In the genomic region with DNA sequence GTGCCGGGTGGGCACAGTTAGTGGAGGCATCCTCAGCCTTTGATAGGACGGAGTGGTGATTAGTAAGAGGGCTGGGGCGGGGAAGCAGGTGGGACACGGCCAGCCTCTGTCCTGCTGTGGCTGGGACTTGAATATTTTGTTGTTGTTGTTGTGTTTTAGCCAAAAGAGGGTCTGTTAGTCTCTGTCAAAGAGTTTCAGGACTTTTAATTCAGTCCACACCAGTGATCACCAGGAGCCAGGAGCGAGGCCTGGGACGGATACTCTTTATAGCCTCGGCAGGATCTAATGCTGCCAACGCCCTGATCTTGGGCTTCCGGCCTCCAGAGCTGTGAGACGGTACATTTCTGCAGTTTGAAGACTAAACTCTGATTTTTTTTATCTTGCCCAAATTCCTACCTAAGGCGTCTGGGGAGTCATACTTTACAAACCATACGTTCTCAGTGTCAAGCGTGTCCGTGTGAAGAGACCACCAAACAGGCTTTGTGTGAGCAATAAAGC, we compare ENCODE assay signal across 2 cellular contexts.
TF ChIP-seq lines count a peak whose summit lies in the region.

No MANE protein-coding gene starts in this region.

TF ChIP-seq in IMR-90, 13 proteins besides CTCF, POLR2A, EP300 and RAD21:
- TF ChIP-seq, protein P1, sequence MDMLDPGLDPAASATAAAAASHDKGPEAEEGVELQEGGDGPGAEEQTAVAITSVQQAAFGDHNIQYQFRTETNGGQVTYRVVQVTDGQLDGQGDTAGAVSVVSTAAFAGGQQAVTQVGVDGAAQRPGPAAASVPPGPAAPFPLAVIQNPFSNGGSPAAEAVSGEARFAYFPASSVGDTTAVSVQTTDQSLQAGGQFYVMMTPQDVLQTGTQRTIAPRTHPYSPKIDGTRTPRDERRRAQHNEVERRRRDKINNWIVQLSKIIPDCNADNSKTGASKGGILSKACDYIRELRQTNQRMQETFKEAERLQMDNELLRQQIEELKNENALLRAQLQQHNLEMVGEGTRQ (IDR thresholded peaks at IDR 0.05; ENCODE audit: low read depth, low read length): no peak
- TF ChIP-seq, protein P2, sequence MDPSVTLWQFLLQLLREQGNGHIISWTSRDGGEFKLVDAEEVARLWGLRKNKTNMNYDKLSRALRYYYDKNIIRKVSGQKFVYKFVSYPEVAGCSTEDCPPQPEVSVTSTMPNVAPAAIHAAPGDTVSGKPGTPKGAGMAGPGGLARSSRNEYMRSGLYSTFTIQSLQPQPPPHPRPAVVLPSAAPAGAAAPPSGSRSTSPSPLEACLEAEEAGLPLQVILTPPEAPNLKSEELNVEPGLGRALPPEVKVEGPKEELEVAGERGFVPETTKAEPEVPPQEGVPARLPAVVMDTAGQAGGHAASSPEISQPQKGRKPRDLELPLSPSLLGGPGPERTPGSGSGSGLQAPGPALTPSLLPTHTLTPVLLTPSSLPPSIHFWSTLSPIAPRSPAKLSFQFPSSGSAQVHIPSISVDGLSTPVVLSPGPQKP (IDR thresholded peaks at IDR 0.05; ENCODE audit: borderline replicate concordance, low read depth, low read length): no peak
- TF ChIP-seq SMC3 (IDR thresholded peaks at IDR 0.05; ENCODE audit: low read depth, low read length): no peak
- no peak for TF ChIP-seq CHD1 (IDR thresholded peaks at IDR 0.05; ENCODE audit: low read depth, low read length)
- TF ChIP-seq RCOR1 (IDR thresholded peaks at IDR 0.05; ENCODE audit: insufficient replicate concordance, low read length): no peak
- TF ChIP-seq FOS (IDR thresholded peaks at IDR 0.05; ENCODE audit: low read depth, low read length): no peak
- no peak for TF ChIP-seq MAFK (IDR thresholded peaks at IDR 0.05; ENCODE audit: low read depth, low read length)
- TF ChIP-seq CEBPB (IDR thresholded peaks at IDR 0.05; ENCODE audit: low read depth, low read length): no peak
- TF ChIP-seq RFX5 (IDR thresholded peaks at IDR 0.05; ENCODE audit: low read depth, low read length): no peak
- no peak for TF ChIP-seq MAZ (IDR thresholded peaks at IDR 0.05; ENCODE audit: borderline replicate concordance, low read depth, low read length)
- no peak for TF ChIP-seq BHLHE40 (IDR thresholded peaks at IDR 0.05; ENCODE audit: low read depth, low read length)
- TF ChIP-seq MXI1 (IDR thresholded peaks at IDR 0.05; ENCODE audit: borderline replicate concordance, low read depth, low read length): no peak
- TF ChIP-seq NFE2L2 (IDR thresholded peaks at IDR 0.05; ENCODE audit: low read depth, low read length): no peak

TF ChIP-seq in GM12878, 131 proteins besides CTCF, POLR2A, EP300 and RAD21:
- TF ChIP-seq RBBP5 (conservative IDR thresholded peaks at IDR 0.05): no peak
